In the genomic region with DNA sequence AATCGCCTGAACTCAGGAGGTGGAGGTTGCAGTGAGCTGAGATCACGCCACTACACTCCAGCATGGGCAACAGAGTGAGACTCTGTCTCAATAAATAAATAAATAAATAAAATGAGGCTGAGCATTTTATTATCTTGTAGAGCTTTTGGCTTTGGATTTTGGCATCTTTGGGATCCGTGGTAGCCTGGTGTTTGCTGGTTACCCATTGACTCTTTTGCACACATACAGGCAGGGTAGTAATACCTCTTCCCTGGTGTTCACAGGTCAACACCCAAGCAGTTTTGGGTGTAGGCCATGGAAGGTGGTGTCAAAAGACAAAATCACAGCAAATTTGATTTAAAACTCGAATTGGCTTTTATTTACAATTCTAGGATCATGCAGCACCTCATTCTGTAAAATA, we compare ENCODE assay signal across 20 cellular contexts. TPM values are rescaled to one million over a fixed set of nuclear protein-coding genes. Genes with fewer than 3 reads are reported as not detected.
A peak's percentile ranks its signal among the peaks of the same experiment; 100 is the strongest.
DNase-seq lines count a peak whose midpoint lies in the region; ATAC-seq and TF ChIP-seq lines count a peak whose summit lies in the region.
"Had no signal": no experiment of that assay in that cellular context is flagged by ENCODE, and none has a peak within 500 bp of the region (broad histone marks: within the 10 kb centered on the region; RNA-seq: fewer than 3 reads in every experiment).

No MANE protein-coding gene starts in this region.

- no peaks in the 10 kb centered on the region for H3K36me3 Mint-ChIP-seq in activated naive CD8-positive, alpha-beta T cell treated with anti-CD3 and anti-CD28 coated beads, Interleukin-2, amount 50 U/mL, for 24 hours (ENCODE audit: low read depth)

- no peak overlapping the region for H3K27ac Mint-ChIP-seq in activated naive CD8-positive, alpha-beta T cell treated with anti-CD3 and anti-CD28 coated beads, Interleukin-2, amount 50 U/mL, for 24 hours
- H3K27ac Mint-ChIP-seq: CD4-positive, alpha-beta T cell; HFFc6 had no signal

- DNase-seq in left ventricle myocardium inferior (no peak), heart right ventricle (no peak), left lobe of liver (ENCODE audit: low spot score) (peak; percentile 82), sciatic nerve (ENCODE audit: low spot score) (peak; percentile 7), OCI-M2 (lab: John Stamatoyannopoulos, UW; ENCODE audit: unreplicated experiment) (no peak)
- DNase-seq in effector memory CD4-positive, alpha-beta T cell, result no peak
- no peak for DNase-seq in activated naive CD8-positive, alpha-beta T cell treated with anti-CD3 and anti-CD28 coated beads, Interleukin-2, amount 50 U/mL, for 24 hours
- DNase-seq: AML-193; CD4-positive, alpha-beta T cell; DMS153; DMS79; GDM1; GOT3; H7; HFFc6 had no signal

- H3K4me1 ChIP-seq in left ventricle myocardium inferior (peaks cover 97% of the 10 kb centered on the region), heart right ventricle (peaks cover 2 to 81% (median 43%) of the 10 kb centered on the region in 9 donors), subcutaneous abdominal adipose tissue (ENCODE audit: control insufficient read depth in 5 of 5, insufficient read depth in 5 of 5, low read length in 5 of 5) (peaks cover 23 to 97% (median 84%) of the 10 kb centered on the region in 5 donors)
- H3K4me1 ChIP-seq in effector memory CD4-positive, alpha-beta T cell (ENCODE audit: control insufficient read depth, insufficient read depth, low read length, poor library complexity, severe bottlenecking), result no peaks in the 10 kb centered on the region
- H3K4me1 ChIP-seq: A549 had no signal

- H3K4me3 ChIP-seq in left ventricle myocardium inferior (no peak overlapping the region), heart right ventricle (no peak overlapping the region), subcutaneous abdominal adipose tissue (ENCODE audit: low read depth in 1 of 5, low read length in 5 of 5) (no peak overlapping the region)
- no peak overlapping the region for H3K4me3 ChIP-seq in effector memory CD4-positive, alpha-beta T cell (ENCODE audit: insufficient read depth, low read depth, low read length, poor library complexity, severe bottlenecking)
- H3K4me3 ChIP-seq: A549 had no signal

- WGBS in heart right ventricle, 2 donors, result 55% methylated on average over 4 of the region's 4 CpGs

- no peaks in the 10 kb centered on the region for H3K27me3 ChIP-seq in left ventricle myocardium inferior (ENCODE audit: low read depth)
- no peaks in the 10 kb centered on the region for H3K27me3 ChIP-seq in heart right ventricle
- H3K27me3 ChIP-seq in subcutaneous abdominal adipose tissue (ENCODE audit: control insufficient read depth in 5 of 5, insufficient read depth in 4 of 5, low read length in 5 of 5), result no peaks in the 10 kb centered on the region
- H3K27me3 ChIP-seq in effector memory CD4-positive, alpha-beta T cell (replicated peaks; ENCODE audit: control insufficient read depth, insufficient read depth, low read length, poor library complexity, severe bottlenecking), result no peaks in the 10 kb centered on the region

- ATAC-seq in heart right ventricle (no peak), left lobe of liver (peak; percentile 72), sciatic nerve (no peak)
- ATAC-seq in activated naive CD8-positive, alpha-beta T cell treated with anti-CD3 and anti-CD28 coated beads, Interleukin-2, amount 50 U/mL, for 24 hours, result no peak
- ATAC-seq: A549, HCT116 had no signal

- no peak for TF ChIP-seq CTCF in left ventricle myocardium inferior (IDR thresholded peaks at IDR 0.05; ENCODE audit: borderline replicate concordance)
- no peak for TF ChIP-seq CTCF in heart right ventricle (IDR thresholded peaks at IDR 0.05)

- no peak overlapping the region for H3K4me3 Mint-ChIP-seq in activated naive CD8-positive, alpha-beta T cell treated with anti-CD3 and anti-CD28 coated beads, Interleukin-2, amount 50 U/mL, for 24 hours
- H3K4me3 Mint-ChIP-seq: CD4-positive, alpha-beta T cell; HFFc6 had no signal

- no peaks in the 10 kb centered on the region for H3K9me3 Mint-ChIP-seq in activated naive CD8-positive, alpha-beta T cell treated with anti-CD3 and anti-CD28 coated beads, Interleukin-2, amount 50 U/mL, for 24 hours
- H3K9me3 Mint-ChIP-seq: CD4-positive, alpha-beta T cell; HFFc6 had no signal

- intact Hi-C loops in left ventricle myocardium inferior (cut with micrococcal nuclease) (no loop called here), heart right ventricle (cut with DNase I) (no loop called here), sciatic nerve (cut with DNase I) (no loop called here)

- H3K9me3 ChIP-seq in left ventricle myocardium inferior (replicated peaks) (no peaks in the 10 kb centered on the region), heart right ventricle (no peaks in the 10 kb centered on the region), subcutaneous abdominal adipose tissue (ENCODE audit: control insufficient read depth in 5 of 5, low read length in 5 of 5) (no peaks in the 10 kb centered on the region)
- no peaks in the 10 kb centered on the region for H3K9me3 ChIP-seq in effector memory CD4-positive, alpha-beta T cell (ENCODE audit: control insufficient read depth, low read length)
- H3K9me3 ChIP-seq: A549 had no signal

- H3K27me3 Mint-ChIP-seq in activated naive CD8-positive, alpha-beta T cell treated with anti-CD3 and anti-CD28 coated beads, Interleukin-2, amount 50 U/mL, for 24 hours, result no peaks in the 10 kb centered on the region
- H3K27me3 Mint-ChIP-seq: CD4-positive, alpha-beta T cell had no signal

- H3K36me3 ChIP-seq in left ventricle myocardium inferior (peaks cover 36% of the 10 kb centered on the region), heart right ventricle (peaks cover 0 to 50% (median 0%) of the 10 kb centered on the region in 9 donors), subcutaneous abdominal adipose tissue (ENCODE audit: control insufficient read depth in 5 of 5, insufficient read depth in 5 of 5, low read length in 5 of 5) (peaks cover 0 to 42% (median 10%) of the 10 kb centered on the region in 5 donors)
- H3K36me3 ChIP-seq in effector memory CD4-positive, alpha-beta T cell (ENCODE audit: control insufficient read depth, insufficient read depth, low read length), result no peaks in the 10 kb centered on the region

- no peak overlapping the region for H3K9ac ChIP-seq in subcutaneous abdominal adipose tissue (ENCODE audit: low read length in 5 of 5)

- H3K4me1 Mint-ChIP-seq in activated naive CD8-positive, alpha-beta T cell treated with anti-CD3 and anti-CD28 coated beads, Interleukin-2, amount 50 U/mL, for 24 hours, result peaks cover 2% of the 10 kb centered on the region

- peak overlapping the region; percentile 0 for H3K27ac ChIP-seq in left ventricle myocardium inferior (replicated peaks)
- H3K27ac ChIP-seq in heart right ventricle, result no peak overlapping the region
- peak overlapping the region; percentile 90 for H3K27ac ChIP-seq in subcutaneous abdominal adipose tissue (ENCODE audit: low read depth, low read length)
- no peak overlapping the region for H3K27ac ChIP-seq in effector memory CD4-positive, alpha-beta T cell (ENCODE audit: insufficient read depth, low read length, poor library complexity, severe bottlenecking)
- H3K27ac ChIP-seq: 22Rv1, A549, C4-2B had no signal

RNA-seq across cellular contexts. Expression of gene ACACB, which starts 27.8 kb away (rescaled TPM):
- 123 TPM for total RNA-seq in left ventricle myocardium inferior
- 100 to 1,000 TPM in 6 of 10 donors, 10 to 100 TPM in 4; 69.7 to 241 (median 107) TPM for total RNA-seq in heart right ventricle
- polyA plus RNA-seq in heart right ventricle, result 100 to 1,000 TPM in 1 of 2 donors, 10 to 100 TPM in 1; 12.8 to 193 TPM
- 232 TPM for total RNA-seq in left lobe of liver
- 112 TPM for total RNA-seq in sciatic nerve

RNA-seq across cellular contexts. Expression of gene UNG, which starts 46.8 kb away (rescaled TPM):
- total RNA-seq in left ventricle myocardium inferior (24.6 TPM), heart right ventricle (10 to 100 TPM; 21.6 to 37.3 (median 27.8) TPM), left lobe of liver (17.2 TPM), sciatic nerve (15.9 TPM)
- polyA plus RNA-seq in heart right ventricle, result 10 to 100 TPM; 14.2 to 17.0 TPM

RNA-seq across cellular contexts. Expression of gene ALKBH2, which starts 51.0 kb away (rescaled TPM):
- total RNA-seq in left ventricle myocardium inferior (6.5 TPM), heart right ventricle (10 to 100 TPM in 1 of 10 donors, 1 to 10 TPM in 9; 5.4 to 11.7 (median 7.1) TPM), left lobe of liver (11.5 TPM), sciatic nerve (12.6 TPM)
- polyA plus RNA-seq in heart right ventricle, result 10 to 100 TPM; 19.4 to 20.6 TPM

Comparison
In these comparisons a context has a peak if more than half of its experiments do, and no peak if none do; other contexts are left out.
1. H3K27ac ChIP-seq: peak in left ventricle myocardium inferior (single experiment) and subcutaneous abdominal adipose tissue (single experiment); none in heart right ventricle (0 of 10) and effector memory CD4-positive, alpha-beta T cell (single experiment).
2. DNase-seq: peak in left lobe of liver (single experiment) and sciatic nerve (single experiment); none in left ventricle myocardium inferior (single experiment), heart right ventricle (0 of 2), OCI-M2 (single experiment), effector memory CD4-positive, alpha-beta T cell (0 of 3) and activated naive CD8-positive, alpha-beta T cell treated with anti-CD3 and anti-CD28 coated beads, Interleukin-2, amount 50 U/mL, for 24 hours (single experiment).